Comparison of ENCODE assay signal across 8 cellular contexts in the genomic region with DNA sequence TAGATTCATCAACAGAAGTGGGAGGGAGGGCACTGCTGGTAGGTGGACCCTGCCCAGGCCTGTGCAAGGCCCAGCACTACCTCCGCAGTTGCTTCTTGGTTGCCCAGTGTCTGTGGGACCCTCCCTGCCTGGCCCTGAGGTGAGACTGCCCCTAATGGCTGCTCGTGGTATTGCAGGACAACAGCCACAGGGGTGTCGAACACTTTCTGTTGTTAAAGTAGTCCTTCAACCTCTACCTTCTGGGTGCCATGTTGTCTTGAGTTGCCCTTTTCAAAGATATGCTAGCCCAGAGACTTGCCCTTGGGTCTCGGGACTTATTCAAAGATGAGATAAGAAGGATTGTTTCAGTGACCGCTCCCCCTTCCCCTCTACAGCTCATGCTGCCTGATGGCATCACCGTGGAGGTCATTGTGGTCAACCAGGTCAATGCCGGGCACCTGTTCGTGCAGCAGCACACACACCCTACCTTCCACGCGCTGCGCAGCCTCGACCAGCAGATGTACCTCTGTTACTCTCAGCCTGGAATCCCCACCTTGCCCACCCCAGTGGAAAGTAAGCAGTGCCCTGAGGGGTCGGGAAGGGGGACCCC. TPM values are rescaled to one million over a fixed set of nuclear protein-coding genes. Genes with fewer than 3 reads are reported as not detected.
DNase-seq lines count a peak whose midpoint lies in the region; ATAC-seq and TF ChIP-seq lines count a peak whose summit lies in the region.

No MANE protein-coding gene starts in this region.

- in situ Hi-C loops in gastrocnemius medialis (cut with MboI; ENCODE audit: low sequenced_read_pairs in 4 of 4) = loop anchor here in 1 of 4 donors (25.0 kb wide), 1 partner anchor 998 kb away; no protein-coding TSS in a partner anchor

- no peak overlapping the region for H3K4me3 ChIP-seq in gastroesophageal sphincter
- H3K4me3 ChIP-seq in gastrocnemius medialis = no peak overlapping the region

- no peaks in the 10 kb centered on the region for H3K4me1 Mint-ChIP-seq in activated T-cell treated with anti-CD3 and anti-CD28 coated beads, Interleukin-2, amount 50 U/mL, for 24 hours (ENCODE audit: low read depth)

- intact Hi-C loops in gastrocnemius medialis (cut with DNase I; ENCODE audit: low total_unique reads) = loop anchor here (10.0 kb wide), 1 partner anchor 109 kb away; no protein-coding TSS in a partner anchor

- H3K4me1 ChIP-seq in gastroesophageal sphincter = peaks cover 12 to 54% (median 25%) of the 10 kb centered on the region in 3 donors
- peaks cover 26 to 33% of the 10 kb centered on the region in 2 donors for H3K4me1 ChIP-seq in gastrocnemius medialis

- H3K27me3 ChIP-seq in gastroesophageal sphincter (no peaks in the 10 kb centered on the region), gastrocnemius medialis (no peaks in the 10 kb centered on the region)

- H3K9me3 ChIP-seq in gastroesophageal sphincter (no peaks in the 10 kb centered on the region), gastrocnemius medialis (no peaks in the 10 kb centered on the region)

- H3K36me3 ChIP-seq in gastroesophageal sphincter = peaks cover 4 to 75% of the 10 kb centered on the region in 2 donors
- peaks cover 0 to 69% of the 10 kb centered on the region in 2 donors for H3K36me3 ChIP-seq in gastrocnemius medialis

- no peak for TF ChIP-seq EP300 in gastroesophageal sphincter (IDR thresholded peaks at IDR 0.05)

- no peak overlapping the region for H3K4me3 Mint-ChIP-seq in activated T-cell treated with anti-CD3 and anti-CD28 coated beads, Interleukin-2, amount 50 U/mL, for 24 hours

- H3K9me3 Mint-ChIP-seq in activated T-cell treated with anti-CD3 and anti-CD28 coated beads, Interleukin-2, amount 50 U/mL, for 24 hours = no peaks in the 10 kb centered on the region

- TF ChIP-seq CTCF in gastroesophageal sphincter (IDR thresholded peaks at IDR 0.05) (peak; percentile 66 to 84 (median 80)), gastrocnemius medialis (IDR thresholded peaks at IDR 0.05 in 4 of 5, conservative IDR thresholded peaks at IDR 0.05 in 1 of 5) (peak; percentile 68 to 86 (median 81))

- no peaks in the 10 kb centered on the region for H3K27me3 Mint-ChIP-seq in activated T-cell treated with anti-CD3 and anti-CD28 coated beads, Interleukin-2, amount 50 U/mL, for 24 hours

- 53 to 85% methylated on average over 3 to 5 of the region's 13 CpGs for WGBS in gastroesophageal sphincter (ENCODE audit: low coverage in 1 of 2), 2 donors

- TF ChIP-seq POLR2A in gastroesophageal sphincter (IDR thresholded peaks at IDR 0.05) (no peak), gastrocnemius medialis (IDR thresholded peaks at IDR 0.05) (no peak)

- peaks cover 97% of the 10 kb centered on the region for H3K36me3 Mint-ChIP-seq in activated T-cell treated with anti-CD3 and anti-CD28 coated beads, Interleukin-2, amount 50 U/mL, for 24 hours (ENCODE audit: low read depth)

- H3K27ac ChIP-seq in gastroesophageal sphincter (peak overlapping the region in 3 of 4 donors; percentile 33 to 64 (median 58)), gastrocnemius medialis (peak overlapping the region; percentile 35 to 59 (median 50))

- H3K27ac Mint-ChIP-seq in activated T-cell treated with anti-CD3 and anti-CD28 coated beads, Interleukin-2, amount 50 U/mL, for 24 hours = no peak overlapping the region

- DNase-seq in NCI-H510A treated with DMSO at 0.1 percent for 48 hours (lab: John Stamatoyannopoulos, UW) (peak; percentile 50), NCI-H510A (lab: John Stamatoyannopoulos, UW) (no peak), NCI-H69 (lab: John Stamatoyannopoulos, UW) (peak; percentile 50), gastrocnemius medialis (no peak), SHP77 treated with DMSO at 0.1 percent for 48 hours (lab: John Stamatoyannopoulos, UW) (no peak)
- DNase-seq in activated T-cell treated with anti-CD3 and anti-CD28 coated beads, Interleukin-2, amount 50 U/mL, for 24 hours = peak; percentile 81

- ATAC-seq in gastroesophageal sphincter (no peak), gastrocnemius medialis (no peak), GM21825 (IDR thresholded peaks at IDR 0.05; ENCODE audit: unreplicated experiment) (no peak)

RNA-seq across cellular contexts. Expression of a gene that starts 29.1 kb away (rescaled TPM):
- total RNA-seq in gastroesophageal sphincter (100 to 1,000 TPM in 1 of 4 donors, 10 to 100 TPM in 3; 78.6 to 154 (median 95.4) TPM), gastrocnemius medialis (100 to 1,000 TPM in 2 of 4 donors, 10 to 100 TPM in 2; 57.5 to 174 (median 117) TPM)

Comparison
In these comparisons a context has a peak if more than half of its experiments do, and no peak if none do; other contexts are left out.
1. DNase-seq: peak in NCI-H510A treated with DMSO at 0.1 percent for 48 hours (single experiment), NCI-H69 (single experiment) and activated T-cell treated with anti-CD3 and anti-CD28 coated beads, Interleukin-2, amount 50 U/mL, for 24 hours (single experiment); none in NCI-H510A (single experiment), gastrocnemius medialis (0 of 2) and SHP77 treated with DMSO at 0.1 percent for 48 hours (single experiment).